1 cellular context compared by ENCODE assay signal in genomic region chr10:79249156-79250121, GRCh38.
A peak's percentile ranks its signal among the peaks of the same experiment; 100 is the strongest.
TF ChIP-seq lines count a peak whose summit lies in the region.

No MANE protein-coding gene starts in this region.

TF ChIP-seq in GM12878, 131 proteins besides CTCF, POLR2A, EP300 and RAD21 (continued from another document):
- TF ChIP-seq, protein P1, sequence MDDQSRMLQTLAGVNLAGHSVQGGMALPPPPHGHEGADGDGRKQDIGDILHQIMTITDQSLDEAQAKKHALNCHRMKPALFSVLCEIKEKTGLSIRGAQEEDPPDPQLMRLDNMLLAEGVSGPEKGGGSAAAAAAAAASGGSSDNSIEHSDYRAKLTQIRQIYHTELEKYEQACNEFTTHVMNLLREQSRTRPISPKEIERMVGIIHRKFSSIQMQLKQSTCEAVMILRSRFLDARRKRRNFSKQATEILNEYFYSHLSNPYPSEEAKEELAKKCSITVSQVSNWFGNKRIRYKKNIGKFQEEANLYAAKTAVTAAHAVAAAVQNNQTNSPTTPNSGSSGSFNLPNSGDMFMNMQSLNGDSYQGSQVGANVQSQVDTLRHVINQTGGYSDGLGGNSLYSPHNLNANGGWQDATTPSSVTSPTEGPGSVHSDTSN (IDR thresholded peaks at IDR 0.05; ENCODE audit: insufficient replicate concordance, low read depth, low read length): peak; percentile 16
- TF ChIP-seq HSF1 (IDR thresholded peaks at IDR 0.05; ENCODE audit: low read depth, low read length) (no peak), ZBTB33 (IDR thresholded peaks at IDR 0.05) (no peak), SMC3 (IDR thresholded peaks at IDR 0.05; ENCODE audit: borderline replicate concordance, low read length) (peak; percentile 17; the same call in 1 of the 2 replicates), TCF12 (IDR thresholded peaks at IDR 0.05; ENCODE audit: low read depth, low read length) (peak; percentile 68; the same call in 1 of the 2 replicates), NBN (IDR thresholded peaks at IDR 0.05) (peak; percentile 33; the same call in 1 of the 2 replicates), ATF2 (IDR thresholded peaks at IDR 0.05; ENCODE audit: low read length) (no peak), SMAD1 (IDR thresholded peaks at IDR 0.05; ENCODE audit: low read depth, partially characterized antibody) (no peak), BHLHE40 (IDR thresholded peaks at IDR 0.05; ENCODE audit: borderline replicate concordance in 1 of 2, low read depth in 2 of 2, low read length in 1 of 2) (peak in 1 of 2 experiments; percentile 22; a peak in 2 of 4 replicates), WRNIP1 (IDR thresholded peaks at IDR 0.05; ENCODE audit: borderline replicate concordance, low read depth, low read length) (no peak), IKZF2 (IDR thresholded peaks at IDR 0.05) (peak; percentile 37 to 63), MTA2 (IDR thresholded peaks at IDR 0.05; ENCODE audit: low read depth) (peak; percentile 60; the same call in 1 of the 2 replicates), SMAD5 (IDR thresholded peaks at IDR 0.05; ENCODE audit: low read depth) (peak; percentile 45; the same call in 1 of the 2 replicates), RELB (IDR thresholded peaks at IDR 0.05; ENCODE audit: low read depth) (no peak), CBFB (IDR thresholded peaks at IDR 0.05; ENCODE audit: low read depth) (peak; percentile 45; the same call in 1 of the 2 replicates), YY1 (IDR thresholded peaks at IDR 0.05; ENCODE audit: low read depth, low read length) (peak; percentile 53; the same call in 1 of the 2 replicates), MTA3 (IDR thresholded peaks at IDR 0.05; ENCODE audit: borderline replicate concordance, low read length) (no peak), FOXK2 (IDR thresholded peaks at IDR 0.05) (no peak), TBL1XR1 (IDR thresholded peaks at IDR 0.05; ENCODE audit: low read depth, low read length) (no peak), JUNB (IDR thresholded peaks at IDR 0.05) (peak; percentile 87), MEF2B (IDR thresholded peaks at IDR 0.05; ENCODE audit: partially characterized antibody, poor library complexity, severe bottlenecking) (peak; percentile 55), EED (IDR thresholded peaks at IDR 0.05; ENCODE audit: low read depth) (no peak; the same call in 1 of the 2 replicates)
